22 cellular contexts compared by ENCODE assay signal in genomic region chr4:188113156-188113555, GRCh38. TPM values are rescaled to one million over a fixed set of nuclear protein-coding genes. Genes with fewer than 3 reads are reported as not detected.
DNase-seq lines count a peak whose midpoint lies in the region; ATAC-seq and TF ChIP-seq lines count a peak whose summit lies in the region.
"Had no signal": no experiment of that assay in that cellular context is flagged by ENCODE, and none has a peak within 500 bp of the region (broad histone marks: within the 10 kb centered on the region; RNA-seq: fewer than 3 reads in every experiment).

No MANE protein-coding gene starts in this region.

- no peak overlapping the region for H3T11ph ChIP-seq in H9 (ENCODE audit: low read length)

- H3K4me3 ChIP-seq in IMR-90 (ENCODE audit: insufficient read depth, low read depth, low read length) (no peak overlapping the region), mammary epithelial cell (replicated peaks in 1 of 3; ENCODE audit: insufficient read depth in 1 of 3, low read depth in 2 of 3, low read length in 3 of 3) (no peak overlapping the region)
- H3K4me3 ChIP-seq: GM23248, PC-9, SJSA1 had no signal

- H3K79me1 ChIP-seq in IMR-90 (ENCODE audit: low read depth in 1 of 2, low read length in 2 of 2) = no peaks in the 10 kb centered on the region
- H3K79me1 ChIP-seq in H9 (ENCODE audit: insufficient read depth, low read depth, low read length, poor library complexity, severe bottlenecking) = no peaks in the 10 kb centered on the region

- in situ Hi-C loops in IMR-90 (cut with MboI; ENCODE audit: low sequenced_read_pairs) (no loop called here), mammary epithelial cell (cut with MboI; ENCODE audit: low sequenced_read_pairs in 2 of 2) (no loop called here)

- H3K36me3 Mint-ChIP-seq in activated CD4-positive, alpha-beta memory T cell treated with anti-CD3 and anti-CD28 coated beads, Interleukin-2, amount 10 ng/mL, durations not matched to agents 7 days and 5 days (ENCODE audit: low read depth) = no peaks in the 10 kb centered on the region
- no peaks in the 10 kb centered on the region; a peak in 1 of 7 replicates for H3K36me3 Mint-ChIP-seq in H9 (ENCODE audit: insufficient read depth in 1 of 3, low read depth in 3 of 3)
- H3K36me3 Mint-ChIP-seq: CD4-positive, CD25-positive, alpha-beta regulatory T cell had no signal

- intact Hi-C loops in IMR-90 (cut with micrococcal nuclease) (no loop called here), mammary epithelial cell (cut with micrococcal nuclease) (no loop called here)

- 0 out of 2 replicates have a peak, but pooled peaks cover 3% of the 10 kb centered on the region for H3K9me1 ChIP-seq in IMR-90 (ENCODE audit: insufficient read depth, low read length)

- H2BK12ac ChIP-seq in H9 (ENCODE audit: insufficient read length, low read depth, low read length) = no peak overlapping the region

- DNase-seq in Daoy (ENCODE audit: low read depth) (peak; percentile 27), IMR-90 (peak; percentile 28), mammary epithelial cell (peak; percentile 100), iris pigment epithelial cell (ENCODE audit: low read depth) (peak; percentile 66), NCI-H2227 treated with DMSO at 0.1 percent for 48 hours (lab: John Stamatoyannopoulos, UW) (no peak), H9 (no peak)
- DNase-seq in activated CD4-positive, alpha-beta memory T cell treated with anti-CD3 and anti-CD28 coated beads, Interleukin-2, amount 10 ng/mL, durations not matched to agents 7 days and 5 days = no peak
- DNase-seq in stimulated activated CD4-positive, alpha-beta T cell treated with anti-CD3 and anti-CD28 coated beads, Interleukin-4, amount 100 ng/mL, for 4 hours = no peak
- DNase-seq: 8988T; BE2C; CD4-positive, CD25-positive, alpha-beta regulatory T cell; COR-L47; DMS 273 treated with DMSO at 0.1 percent for 48 hours; GF-D8; GM23248; MV-4-11; NCI-H187; NCI-H345; NCI-H524 treated with DMSO at 0.1 percent for 48 hours; PC-9 had no signal

- H4K20me1 ChIP-seq in IMR-90 (ENCODE audit: insufficient read depth, low read length) (no peaks in the 10 kb centered on the region), mammary epithelial cell (ENCODE audit: insufficient read depth, low read length) (no peaks in the 10 kb centered on the region), H9 (ENCODE audit: control insufficient read depth, insufficient read depth, insufficient read length) (no peaks in the 10 kb centered on the region)

- H3K9ac ChIP-seq in IMR-90 (ENCODE audit: low read depth, low read length) = no peak overlapping the region
- H3K9ac ChIP-seq in mammary epithelial cell (ENCODE audit: insufficient read depth, low read length) = peak overlapping the region; percentile 23
- H3K9ac ChIP-seq in H9 (ENCODE audit: extremely low read depth, insufficient read length, low read length) = no peak overlapping the region
- H3K9ac ChIP-seq: GM23248 had no signal

- TF ChIP-seq RAD21 in IMR-90 (IDR thresholded peaks at IDR 0.05; ENCODE audit: low read length) = no peak

- H4K5ac ChIP-seq in IMR-90 (ENCODE audit: low read depth, low read length) (no peak overlapping the region), H9 (ENCODE audit: insufficient read length, low read depth, low read length) (no peak overlapping the region)

- H3K18ac ChIP-seq in IMR-90 (ENCODE audit: low read depth, low read length) (no peak overlapping the region), H9 (ENCODE audit: insufficient read length, low read depth, low read length) (no peak overlapping the region)

- no peaks in the 10 kb centered on the region for H3K9me3 ChIP-seq in IMR-90 (ENCODE audit: control insufficient read depth, insufficient read depth, low read length)
- H3K9me3 ChIP-seq in mammary epithelial cell (replicated peaks; ENCODE audit: insufficient read depth, low read length) = no peaks in the 10 kb centered on the region
- no peaks in the 10 kb centered on the region for H3K9me3 ChIP-seq in H9 (ENCODE audit: control insufficient read depth, low read depth, low read length)
- H3K9me3 ChIP-seq: BE2C had no signal

- peaks cover 17% of the 10 kb centered on the region for H3K9me3 Mint-ChIP-seq in activated CD4-positive, alpha-beta memory T cell treated with anti-CD3 and anti-CD28 coated beads, Interleukin-2, amount 10 ng/mL, durations not matched to agents 7 days and 5 days
- H3K9me3 Mint-ChIP-seq in H9 = no peaks in the 10 kb centered on the region

- no CpG with 5 or more reads among the region's 9 CpGs for WGBS in IMR-90 (ENCODE audit: extremely low coverage in 2 of 2, insufficient read length in 1 of 2), 2 experiments
- WGBS in mammary epithelial cell (ENCODE audit: low coverage, missing lambda C conversion rate) = 37% methylated on average over 6 of the region's 9 CpGs
- WGBS in H9 (ENCODE audit: extremely low coverage, insufficient read length, low lambda C conversion rate) = no CpG with 5 or more reads among the region's 9 CpGs

- no peak overlapping the region for H2BK5ac ChIP-seq in IMR-90 (ENCODE audit: low read depth, low read length, poor library complexity, severe bottlenecking)
- no peak overlapping the region for H2BK5ac ChIP-seq in H9 (ENCODE audit: insufficient read length, low read length)

- CTCF ChIA-PET in IMR-90 (lab: Yijun Ruan, JAX) = no interaction called here
- CTCF ChIA-PET in mammary epithelial cell (lab: Charles Lee; ENCODE audit: low non-redundant PET) = no interaction called here
- CTCF ChIA-PET in activated CD4-positive, alpha-beta memory T cell treated with anti-CD3 and anti-CD28 coated beads, Interleukin-2, amount 10 ng/mL, durations not matched to agents 7 days and 5 days (lab: Charles Lee) = no interaction called here

- H3K27ac ChIP-seq in IMR-90 (ENCODE audit: insufficient read depth, low read length) (no peak overlapping the region), mammary epithelial cell (ENCODE audit: insufficient read depth, low read depth, low read length) (peak overlapping the region; percentile 75), H9 (ENCODE audit: insufficient read length, low read depth, low read length) (no peak overlapping the region)
- H3K27ac ChIP-seq: GM23248, PC-9, SJSA1 had no signal

- H2AK5ac ChIP-seq in IMR-90 (ENCODE audit: low read depth, low read length) (0 out of 2 replicates have a peak overlapping the region, but pooled peaks have one; percentile 1), H9 (ENCODE audit: insufficient read length, low read length) (no peak overlapping the region)

- H2AFZ ChIP-seq in IMR-90 (replicated peaks; ENCODE audit: low read length, poor library complexity) (peak overlapping the region; percentile 9), mammary epithelial cell (ENCODE audit: low read depth, low read length) (peak overlapping the region; percentile 59), H9 (ENCODE audit: low read length) (no peak overlapping the region)
- H2AFZ ChIP-seq: GM23248, PC-9 had no signal

- H3K27me3 ChIP-seq in IMR-90 (ENCODE audit: control insufficient read depth, insufficient read depth, low read length) (no peaks in the 10 kb centered on the region), mammary epithelial cell (ENCODE audit: insufficient read depth, low read length) (no peaks in the 10 kb centered on the region), H9 (ENCODE audit: insufficient read depth, low read length) (no peaks in the 10 kb centered on the region)
- H3K27me3 ChIP-seq: BE2C, SJSA1 had no signal

- BruUV-seq in IMR-90 (replicated peaks; lab: Mats Ljungman, UMichigan) = no TSS peak
- BruUV-seq in mammary epithelial cell (replicated peaks; lab: Mats Ljungman, UMichigan) = no TSS peak

- H3K27me3 Mint-ChIP-seq in activated CD4-positive, alpha-beta memory T cell treated with anti-CD3 and anti-CD28 coated beads, Interleukin-2, amount 10 ng/mL, durations not matched to agents 7 days and 5 days = no peaks in the 10 kb centered on the region
- H3K27me3 Mint-ChIP-seq in H9 (ENCODE audit: low read depth) = no peaks in the 10 kb centered on the region
- H3K27me3 Mint-ChIP-seq: CD4-positive, CD25-positive, alpha-beta regulatory T cell had no signal

- TF ChIP-seq CTCF in IMR-90 (conservative IDR thresholded peaks at IDR 0.05; ENCODE audit: low read depth, low read length) (no peak), mammary epithelial cell (conservative IDR thresholded peaks at IDR 0.05 in 1 of 2, IDR thresholded peaks at IDR 0.05 in 1 of 2; ENCODE audit: extremely low read depth in 1 of 2, insufficient read depth in 1 of 2, low read depth in 1 of 2, low read length in 2 of 2) (no peak), H9 (conservative IDR thresholded peaks at IDR 0.05) (no peak)

- 0 out of 2 replicates have a peak overlapping the region, but pooled peaks have one; percentile 6 for H4K91ac ChIP-seq in IMR-90 (ENCODE audit: insufficient read depth, low read depth, low read length)
- H4K91ac ChIP-seq in H9 (ENCODE audit: insufficient read length, low read depth, low read length) = no peak overlapping the region

- H3K23me2 ChIP-seq in H9 (ENCODE audit: insufficient read length, low read depth, low read length, poor library complexity, severe bottlenecking) = peaks cover 4% of the 10 kb centered on the region

- dilution Hi-C loops in IMR-90 (cut with HindIII; ENCODE audit: low sequenced_read_pairs, unreplicated experiment) (no loop called here), mammary epithelial cell (cut with HindIII; ENCODE audit: low sequenced_read_pairs) (no loop called here)

- TF ChIP-seq POLR2A in IMR-90 (IDR thresholded peaks at IDR 0.05; ENCODE audit: low read depth, low read length) = no peak

- no peak overlapping the region for H3K4me3 Mint-ChIP-seq in activated CD4-positive, alpha-beta memory T cell treated with anti-CD3 and anti-CD28 coated beads, Interleukin-2, amount 10 ng/mL, durations not matched to agents 7 days and 5 days
- no peak overlapping the region for H3K4me3 Mint-ChIP-seq in H9
- H3K4me3 Mint-ChIP-seq: CD4-positive, CD25-positive, alpha-beta regulatory T cell had no signal

- H3K23ac ChIP-seq in IMR-90 (ENCODE audit: low read depth, low read length) (no peak overlapping the region), H9 (ENCODE audit: insufficient read length, low read depth, low read length) (no peak overlapping the region)

- H3K4me1 ChIP-seq in IMR-90 (ENCODE audit: control insufficient read depth, insufficient read depth, low read length) (0 out of 2 replicates have a peak, but pooled peaks cover 3% of the 10 kb centered on the region), mammary epithelial cell (ENCODE audit: insufficient read depth, low read length) (peaks cover 17% of the 10 kb centered on the region), H9 (ENCODE audit: insufficient read depth, low read length) (no peaks in the 10 kb centered on the region)
- H3K4me1 ChIP-seq: BE2C, SJSA1 had no signal

- H3K36me3 ChIP-seq in IMR-90 (ENCODE audit: control insufficient read depth, insufficient read depth, low read length) = no peaks in the 10 kb centered on the region
- no peaks in the 10 kb centered on the region for H3K36me3 ChIP-seq in mammary epithelial cell (ENCODE audit: insufficient read depth, low read length)
- H3K36me3 ChIP-seq: BE2C, SJSA1 had no signal

- no peak overlapping the region for H2BK15ac ChIP-seq in IMR-90 (ENCODE audit: low read depth, low read length)
- H2BK15ac ChIP-seq in H9 (ENCODE audit: low read depth, low read length) = no peak overlapping the region

- H2AK9ac ChIP-seq in IMR-90 (replicated peaks; ENCODE audit: low read depth, low read length, poor library complexity) = no peak overlapping the region

- ATAC-seq in IMR-90 (ENCODE audit: low read depth) = no peak

- POLR2A ChIA-PET in IMR-90 (lab: Charles Lee; ENCODE audit: unreplicated experiment) = no interaction called here
- POLR2A ChIA-PET in activated CD4-positive, alpha-beta memory T cell treated with anti-CD3 and anti-CD28 coated beads, Interleukin-2, amount 10 ng/mL, durations not matched to agents 7 days and 5 days (lab: Charles Lee) = no interaction called here

- H3K14ac ChIP-seq in IMR-90 (replicated peaks; ENCODE audit: low read depth, low read length) (no peak overlapping the region), H9 (ENCODE audit: insufficient read depth, low read length) (no peak overlapping the region)

- no peak overlapping the region for H4K8ac ChIP-seq in IMR-90 (ENCODE audit: low read depth in 2 of 2, low read length in 2 of 2)
- H4K8ac ChIP-seq in H9 (replicated peaks; ENCODE audit: insufficient read length, low read depth, low read length) = no peak overlapping the region

- H2BK20ac ChIP-seq in IMR-90 (ENCODE audit: low read depth, low read length) (no peak overlapping the region), H9 (ENCODE audit: low read depth, low read length, poor library complexity, severe bottlenecking) (no peak overlapping the region)

- no peaks in the 10 kb centered on the region for H3K4me1 Mint-ChIP-seq in activated CD4-positive, alpha-beta memory T cell treated with anti-CD3 and anti-CD28 coated beads, Interleukin-2, amount 10 ng/mL, durations not matched to agents 7 days and 5 days
- H3K4me1 Mint-ChIP-seq in H9 = peaks cover 37 to 39% of the 10 kb centered on the region in 2 experiments

- H3K27ac Mint-ChIP-seq in activated CD4-positive, alpha-beta memory T cell treated with anti-CD3 and anti-CD28 coated beads, Interleukin-2, amount 10 ng/mL, durations not matched to agents 7 days and 5 days = no peak overlapping the region
- H3K27ac Mint-ChIP-seq in H9 = peak overlapping the region in 1 of 3 experiments; percentile 86; a peak in 2 of 7 replicates
- H3K27ac Mint-ChIP-seq: CD4-positive, CD25-positive, alpha-beta regulatory T cell had no signal

- H3K79me2 ChIP-seq in mammary epithelial cell (ENCODE audit: insufficient read depth, low read length) (no peaks in the 10 kb centered on the region), H9 (ENCODE audit: insufficient read depth, low read length) (no peaks in the 10 kb centered on the region)

- no peak overlapping the region for H3K4ac ChIP-seq in IMR-90 (ENCODE audit: low read depth, low read length)
- no peak overlapping the region for H3K4ac ChIP-seq in H9 (ENCODE audit: low read depth, low read length)

- H2BK120ac ChIP-seq in IMR-90 (ENCODE audit: low read depth, low read length) = no peak overlapping the region
- H2BK120ac ChIP-seq in H9 (ENCODE audit: low read depth, low read length, poor library complexity, severe bottlenecking) = no peak overlapping the region

- H3K56ac ChIP-seq in IMR-90 (ENCODE audit: extremely low read depth, insufficient read depth, low read length) (no peak overlapping the region), H9 (ENCODE audit: insufficient read length, low read depth, low read length) (no peak overlapping the region)

- no peak overlapping the region for H3K4me2 ChIP-seq in IMR-90 (ENCODE audit: low read depth, low read length)
- H3K4me2 ChIP-seq in mammary epithelial cell (ENCODE audit: insufficient read depth, low read depth, low read length) = no peak overlapping the region
- no peak overlapping the region for H3K4me2 ChIP-seq in H9 (ENCODE audit: insufficient read depth, insufficient read length, low read length)
- H3K4me2 ChIP-seq: PC-9 had no signal

RNA-seq across cellular contexts. Expression of gene TRIML2, which starts 3.8 kb away (rescaled TPM):
- total RNA-seq in Daoy (2014; rRNA removed; shearing (Covaris generic)) = 0.23 and 0.77 TPM in 2 replicates
- total RNA-seq in IMR-90 (2012; rRNA removed) (0.18 and 0.28 TPM in 2 replicates), mammary epithelial cell (under 1 TPM in 1 of 2 donors, not detected in 1; 0.17 TPM), H9 (2021) (102 and 107 TPM in 2 replicates)
- polyA plus RNA-seq in IMR-90 (2012; rRNA removed) (0.10 and 0.21 TPM in 2 replicates), mammary epithelial cell (0.23 TPM)
- 0.09 and 0.11 TPM in 2 replicates for polyA plus RNA-seq in IMR-90 (2012; cell fraction: cytosol; rRNA removed)
- polyA plus RNA-seq in IMR-90 (2012; cell fraction: nucleus; rRNA removed; ENCODE audit: low replicate concordance) = 0.69 and 0.76 TPM in 2 replicates
- not detected for polyA minus RNA-seq in mammary epithelial cell
- not detected for total RNA-seq in activated CD4-positive, alpha-beta memory T cell treated with anti-CD3 and anti-CD28 coated beads, Interleukin-2, amount 10 ng/mL, durations not matched to agents 7 days and 5 days
- total RNA-seq: CD4-positive, CD25-positive, alpha-beta regulatory T cell; GM23248; LHCN-M2; SJSA1 had no signal
- polyA plus RNA-seq: CD4-positive, CD25-positive, alpha-beta regulatory T cell; GM23248 had no signal

RNA-seq across cellular contexts. Expression of gene TRIML1, which starts 26.1 kb away (rescaled TPM):
- total RNA-seq in Daoy (2014; rRNA removed; shearing (Covaris generic)) = not detected in 2 replicates
- total RNA-seq in IMR-90 (2012; rRNA removed) (not detected in 2 replicates), mammary epithelial cell (not detected), H9 (2021) (not detected in 2 replicates)
- polyA plus RNA-seq in IMR-90 (2012; rRNA removed) (not detected in 2 replicates), mammary epithelial cell (not detected)
- polyA plus RNA-seq in IMR-90 (2012; cell fraction: cytosol; rRNA removed) = not detected in 2 replicates
- polyA plus RNA-seq in IMR-90 (2012; cell fraction: nucleus; rRNA removed; ENCODE audit: low replicate concordance) = not detected in 2 replicates
- not detected for polyA minus RNA-seq in mammary epithelial cell
- total RNA-seq in activated CD4-positive, alpha-beta memory T cell treated with anti-CD3 and anti-CD28 coated beads, Interleukin-2, amount 10 ng/mL, durations not matched to agents 7 days and 5 days = not detected
- total RNA-seq: CD4-positive, CD25-positive, alpha-beta regulatory T cell; GM23248; LHCN-M2; PC-9; SJSA1 had no signal
- polyA plus RNA-seq: CD4-positive, CD25-positive, alpha-beta regulatory T cell; GM23248 had no signal

Comparison
In these comparisons a context has a peak if more than half of its experiments do, and no peak if none do; other contexts are left out.
1. DNase-seq: peak in Daoy (single experiment), IMR-90 (single experiment), mammary epithelial cell (single experiment) and iris pigment epithelial cell (single experiment); none in activated CD4-positive, alpha-beta memory T cell treated with anti-CD3 and anti-CD28 coated beads, Interleukin-2, amount 10 ng/mL, durations not matched to agents 7 days and 5 days (single experiment), stimulated activated CD4-positive, alpha-beta T cell treated with anti-CD3 and anti-CD28 coated beads, Interleukin-4, amount 100 ng/mL, for 4 hours (0 of 2), NCI-H2227 treated with DMSO at 0.1 percent for 48 hours (single experiment) and H9 (single experiment).
2. RNA of gene TRIML2, which starts 3.8 kb away (total RNA-seq): 102 to 107 TPM in H9; 0.23 to 0.77 TPM in Daoy, 0.18 to 0.28 TPM in IMR-90, 0.17 TPM in mammary epithelial cell and not detected in activated CD4-positive, alpha-beta memory T cell treated with anti-CD3 and anti-CD28 coated beads, Interleukin-2, amount 10 ng/mL, durations not matched to agents 7 days and 5 days; every median in the first group is over 10 times any median in the second.